1 cellular context compared by ENCODE assay signal in genomic region chr17:9414471-9414870, GRCh38.
A peak's percentile ranks its signal among the peaks of the same experiment; 100 is the strongest.
TF ChIP-seq lines count a peak whose summit lies in the region.

No MANE protein-coding gene starts in this region.

TF ChIP-seq in GM12878, 131 proteins besides CTCF, POLR2A, EP300 and RAD21 (continued from another document and continues in another):
- no peak for TF ChIP-seq SIN3A (IDR thresholded peaks at IDR 0.05; ENCODE audit: low read depth, low read length)
- TF ChIP-seq ELK1 (IDR thresholded peaks at IDR 0.05; ENCODE audit: low read depth, low read length), result no peak
- TF ChIP-seq NR2C1 (IDR thresholded peaks at IDR 0.05), result no peak
- peak; percentile 89 for TF ChIP-seq ZNF384 (IDR thresholded peaks at IDR 0.05; ENCODE audit: borderline replicate concordance, low read depth, low read length)
- TF ChIP-seq, protein P1, sequence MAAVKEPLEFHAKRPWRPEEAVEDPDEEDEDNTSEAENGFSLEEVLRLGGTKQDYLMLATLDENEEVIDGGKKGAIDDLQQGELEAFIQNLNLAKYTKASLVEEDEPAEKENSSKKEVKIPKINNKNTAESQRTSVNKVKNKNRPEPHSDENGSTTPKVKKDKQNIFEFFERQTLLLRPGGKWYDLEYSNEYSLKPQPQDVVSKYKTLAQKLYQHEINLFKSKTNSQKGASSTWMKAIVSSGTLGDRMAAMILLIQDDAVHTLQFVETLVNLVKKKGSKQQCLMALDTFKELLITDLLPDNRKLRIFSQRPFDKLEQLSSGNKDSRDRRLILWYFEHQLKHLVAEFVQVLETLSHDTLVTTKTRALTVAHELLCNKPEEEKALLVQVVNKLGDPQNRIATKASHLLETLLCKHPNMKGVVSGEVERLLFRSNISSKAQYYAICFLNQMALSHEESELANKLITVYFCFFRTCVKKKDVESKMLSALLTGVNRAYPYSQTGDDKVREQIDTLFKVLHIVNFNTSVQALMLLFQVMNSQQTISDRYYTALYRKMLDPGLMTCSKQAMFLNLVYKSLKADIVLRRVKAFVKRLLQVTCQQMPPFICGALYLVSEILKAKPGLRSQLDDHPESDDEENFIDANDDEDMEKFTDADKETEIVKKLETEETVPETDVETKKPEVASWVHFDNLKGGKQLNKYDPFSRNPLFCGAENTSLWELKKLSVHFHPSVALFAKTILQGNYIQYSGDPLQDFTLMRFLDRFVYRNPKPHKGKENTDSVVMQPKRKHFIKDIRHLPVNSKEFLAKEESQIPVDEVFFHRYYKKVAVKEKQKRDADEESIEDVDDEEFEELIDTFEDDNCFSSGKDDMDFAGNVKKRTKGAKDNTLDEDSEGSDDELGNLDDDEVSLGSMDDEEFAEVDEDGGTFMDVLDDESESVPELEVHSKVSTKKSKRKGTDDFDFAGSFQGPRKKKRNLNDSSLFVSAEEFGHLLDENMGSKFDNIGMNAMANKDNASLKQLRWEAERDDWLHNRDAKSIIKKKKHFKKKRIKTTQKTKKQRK (IDR thresholded peaks at IDR 0.05; ENCODE audit: low read depth, low read length), result no peak
- no peak for TF ChIP-seq PML (IDR thresholded peaks at IDR 0.05; ENCODE audit: low read length)
- TF ChIP-seq, protein P2, sequence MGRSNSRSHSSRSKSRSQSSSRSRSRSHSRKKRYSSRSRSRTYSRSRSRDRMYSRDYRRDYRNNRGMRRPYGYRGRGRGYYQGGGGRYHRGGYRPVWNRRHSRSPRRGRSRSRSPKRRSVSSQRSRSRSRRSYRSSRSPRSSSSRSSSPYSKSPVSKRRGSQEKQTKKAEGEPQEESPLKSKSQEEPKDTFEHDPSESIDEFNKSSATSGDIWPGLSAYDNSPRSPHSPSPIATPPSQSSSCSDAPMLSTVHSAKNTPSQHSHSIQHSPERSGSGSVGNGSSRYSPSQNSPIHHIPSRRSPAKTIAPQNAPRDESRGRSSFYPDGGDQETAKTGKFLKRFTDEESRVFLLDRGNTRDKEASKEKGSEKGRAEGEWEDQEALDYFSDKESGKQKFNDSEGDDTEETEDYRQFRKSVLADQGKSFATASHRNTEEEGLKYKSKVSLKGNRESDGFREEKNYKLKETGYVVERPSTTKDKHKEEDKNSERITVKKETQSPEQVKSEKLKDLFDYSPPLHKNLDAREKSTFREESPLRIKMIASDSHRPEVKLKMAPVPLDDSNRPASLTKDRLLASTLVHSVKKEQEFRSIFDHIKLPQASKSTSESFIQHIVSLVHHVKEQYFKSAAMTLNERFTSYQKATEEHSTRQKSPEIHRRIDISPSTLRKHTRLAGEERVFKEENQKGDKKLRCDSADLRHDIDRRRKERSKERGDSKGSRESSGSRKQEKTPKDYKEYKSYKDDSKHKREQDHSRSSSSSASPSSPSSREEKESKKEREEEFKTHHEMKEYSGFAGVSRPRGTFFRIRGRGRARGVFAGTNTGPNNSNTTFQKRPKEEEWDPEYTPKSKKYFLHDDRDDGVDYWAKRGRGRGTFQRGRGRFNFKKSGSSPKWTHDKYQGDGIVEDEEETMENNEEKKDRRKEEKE (IDR thresholded peaks at IDR 0.05), result no peak
- no peak for TF ChIP-seq RAD51 (IDR thresholded peaks at IDR 0.05)
- TF ChIP-seq ZNF274 (IDR thresholded peaks at IDR 0.05; ENCODE audit: insufficient read depth, insufficient read length), result no peak
- TF ChIP-seq MYB (IDR thresholded peaks at IDR 0.05; ENCODE audit: borderline replicate concordance, low read depth, low read length), result no peak
- no peak for TF ChIP-seq LARP7 (IDR thresholded peaks at IDR 0.05)
- TF ChIP-seq DPF2 (IDR thresholded peaks at IDR 0.05), result 0 out of 2 replicates have a peak, but pooled peaks have one; percentile 42
- TF ChIP-seq MEF2A (IDR thresholded peaks at IDR 0.05; ENCODE audit: insufficient read depth, low read depth, low read length), result 0 out of 2 replicates have a peak, but pooled peaks have one; percentile 24
- peak; percentile 39; the same call in 1 of the 2 replicates for TF ChIP-seq CBFB (IDR thresholded peaks at IDR 0.05; ENCODE audit: low read depth)
- no peak for TF ChIP-seq NFYA (IDR thresholded peaks at IDR 0.05; ENCODE audit: borderline replicate concordance, low read depth, low read length)
- peak; percentile 61 for TF ChIP-seq SKIL (IDR thresholded peaks at IDR 0.05; ENCODE audit: low read depth, poor library complexity, severe bottlenecking)
- no peak for TF ChIP-seq ZNF207 (IDR thresholded peaks at IDR 0.05; ENCODE audit: borderline replicate concordance)
- TF ChIP-seq TBL1XR1 (IDR thresholded peaks at IDR 0.05; ENCODE audit: low read depth, low read length), result peak; percentile 81
- TF ChIP-seq JUND (IDR thresholded peaks at IDR 0.05; ENCODE audit: low read depth, low read length), result no peak
- no peak for TF ChIP-seq WRNIP1 (IDR thresholded peaks at IDR 0.05; ENCODE audit: borderline replicate concordance, low read depth, low read length)
- TF ChIP-seq ZNF24 (IDR thresholded peaks at IDR 0.05), result no peak
- no peak for TF ChIP-seq STAT1 (conservative IDR thresholded peaks at IDR 0.05)
- no peak for TF ChIP-seq BCL3 (IDR thresholded peaks at IDR 0.05; ENCODE audit: borderline replicate concordance, insufficient read depth, low read depth, low read length, poor library complexity, severe bottlenecking)
- TF ChIP-seq RUNX3 (IDR thresholded peaks at IDR 0.05; ENCODE audit: low read length), result peak; percentile 92
- TF ChIP-seq ZBTB4 (CRISPR knock-in tag; IDR thresholded peaks at IDR 0.05), result no peak
- no peak for TF ChIP-seq ZZZ3 (IDR thresholded peaks at IDR 0.05; ENCODE audit: control insufficient read depth, insufficient read length, low read depth)
- no peak for TF ChIP-seq SMAD1 (IDR thresholded peaks at IDR 0.05; ENCODE audit: low read depth, partially characterized antibody)
- no peak for TF ChIP-seq PBX3 (IDR thresholded peaks at IDR 0.05; ENCODE audit: insufficient replicate concordance, low read depth, low read length)
- TF ChIP-seq, protein P3, sequence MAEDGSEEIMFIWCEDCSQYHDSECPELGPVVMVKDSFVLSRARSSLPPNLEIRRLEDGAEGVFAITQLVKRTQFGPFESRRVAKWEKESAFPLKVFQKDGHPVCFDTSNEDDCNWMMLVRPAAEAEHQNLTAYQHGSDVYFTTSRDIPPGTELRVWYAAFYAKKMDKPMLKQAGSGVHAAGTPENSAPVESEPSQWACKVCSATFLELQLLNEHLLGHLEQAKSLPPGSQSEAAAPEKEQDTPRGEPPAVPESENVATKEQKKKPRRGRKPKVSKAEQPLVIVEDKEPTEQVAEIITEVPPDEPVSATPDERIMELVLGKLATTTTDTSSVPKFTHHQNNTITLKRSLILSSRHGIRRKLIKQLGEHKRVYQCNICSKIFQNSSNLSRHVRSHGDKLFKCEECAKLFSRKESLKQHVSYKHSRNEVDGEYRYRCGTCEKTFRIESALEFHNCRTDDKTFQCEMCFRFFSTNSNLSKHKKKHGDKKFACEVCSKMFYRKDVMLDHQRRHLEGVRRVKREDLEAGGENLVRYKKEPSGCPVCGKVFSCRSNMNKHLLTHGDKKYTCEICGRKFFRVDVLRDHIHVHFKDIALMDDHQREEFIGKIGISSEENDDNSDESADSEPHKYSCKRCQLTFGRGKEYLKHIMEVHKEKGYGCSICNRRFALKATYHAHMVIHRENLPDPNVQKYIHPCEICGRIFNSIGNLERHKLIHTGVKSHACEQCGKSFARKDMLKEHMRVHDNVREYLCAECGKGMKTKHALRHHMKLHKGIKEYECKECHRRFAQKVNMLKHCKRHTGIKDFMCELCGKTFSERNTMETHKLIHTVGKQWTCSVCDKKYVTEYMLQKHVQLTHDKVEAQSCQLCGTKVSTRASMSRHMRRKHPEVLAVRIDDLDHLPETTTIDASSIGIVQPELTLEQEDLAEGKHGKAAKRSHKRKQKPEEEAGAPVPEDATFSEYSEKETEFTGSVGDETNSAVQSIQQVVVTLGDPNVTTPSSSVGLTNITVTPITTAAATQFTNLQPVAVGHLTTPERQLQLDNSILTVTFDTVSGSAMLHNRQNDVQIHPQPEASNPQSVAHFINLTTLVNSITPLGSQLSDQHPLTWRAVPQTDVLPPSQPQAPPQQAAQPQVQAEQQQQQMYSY (CRISPR knock-in tag; IDR thresholded peaks at IDR 0.05), result no peak
- TF ChIP-seq SP1 (IDR thresholded peaks at IDR 0.05; ENCODE audit: low read depth, low read length), result peak; percentile 21
- no peak for TF ChIP-seq NFXL1 (IDR thresholded peaks at IDR 0.05; ENCODE audit: borderline replicate concordance)
- TF ChIP-seq TCF12 (IDR thresholded peaks at IDR 0.05; ENCODE audit: low read depth, low read length), result peak; percentile 80; the same call in 1 of the 2 replicates
- TF ChIP-seq MTA3 (IDR thresholded peaks at IDR 0.05; ENCODE audit: borderline replicate concordance, low read length), result no peak; the same call in 1 of the 2 replicates
- peak; percentile 36 to 54; a peak in 2 of 4 replicates for TF ChIP-seq IKZF2 (IDR thresholded peaks at IDR 0.05)
- TF ChIP-seq ATF7 (IDR thresholded peaks at IDR 0.05; ENCODE audit: low read depth), result peak; percentile 54
- TF ChIP-seq, protein P4, sequence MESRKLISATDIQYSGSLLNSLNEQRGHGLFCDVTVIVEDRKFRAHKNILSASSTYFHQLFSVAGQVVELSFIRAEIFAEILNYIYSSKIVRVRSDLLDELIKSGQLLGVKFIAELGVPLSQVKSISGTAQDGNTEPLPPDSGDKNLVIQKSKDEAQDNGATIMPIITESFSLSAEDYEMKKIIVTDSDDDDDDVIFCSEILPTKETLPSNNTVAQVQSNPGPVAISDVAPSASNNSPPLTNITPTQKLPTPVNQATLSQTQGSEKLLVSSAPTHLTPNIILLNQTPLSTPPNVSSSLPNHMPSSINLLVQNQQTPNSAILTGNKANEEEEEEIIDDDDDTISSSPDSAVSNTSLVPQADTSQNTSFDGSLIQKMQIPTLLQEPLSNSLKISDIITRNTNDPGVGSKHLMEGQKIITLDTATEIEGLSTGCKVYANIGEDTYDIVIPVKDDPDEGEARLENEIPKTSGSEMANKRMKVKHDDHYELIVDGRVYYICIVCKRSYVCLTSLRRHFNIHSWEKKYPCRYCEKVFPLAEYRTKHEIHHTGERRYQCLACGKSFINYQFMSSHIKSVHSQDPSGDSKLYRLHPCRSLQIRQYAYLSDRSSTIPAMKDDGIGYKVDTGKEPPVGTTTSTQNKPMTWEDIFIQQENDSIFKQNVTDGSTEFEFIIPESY (IDR thresholded peaks at IDR 0.05), result no peak
